In the genomic region with DNA sequence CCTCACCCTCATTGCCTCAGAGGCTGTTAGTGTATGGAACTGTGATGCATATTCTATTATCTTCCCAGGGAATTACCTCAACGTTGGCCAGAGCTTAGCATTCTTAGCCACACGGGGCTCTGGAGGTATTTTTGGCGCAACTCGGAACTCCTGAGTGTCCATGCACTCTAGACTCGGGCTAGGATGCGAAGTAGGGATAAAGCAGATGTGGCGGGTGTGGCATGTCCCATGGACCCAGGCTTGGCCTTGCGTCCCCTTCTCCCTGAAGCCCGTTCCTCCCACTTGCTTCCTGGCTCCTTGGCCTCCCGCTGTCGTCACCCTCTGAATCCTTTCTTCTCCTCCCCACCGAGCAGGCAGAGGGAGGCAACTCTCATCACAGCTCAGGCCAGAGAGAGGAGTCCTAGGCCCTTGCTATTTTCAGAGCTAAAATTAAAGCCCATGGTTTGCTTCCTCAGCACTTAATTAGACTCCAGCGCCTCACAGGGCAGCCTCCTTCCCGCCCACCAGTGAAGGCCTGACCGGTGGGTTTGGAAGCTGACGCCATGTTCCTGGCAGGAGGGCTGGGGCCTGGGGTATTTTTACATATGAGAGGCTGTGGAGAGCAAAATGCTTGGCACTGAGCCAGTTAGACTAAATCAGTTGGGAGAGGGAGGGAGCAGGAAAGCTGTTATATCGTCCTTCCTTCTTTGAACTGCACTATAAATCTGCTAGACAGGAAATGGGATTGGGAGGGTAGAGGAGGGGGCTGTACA, we compare ENCODE assay signal across 1 cellular context.
TF ChIP-seq lines count a peak whose summit lies in the region.

No MANE protein-coding gene starts in this region.

TF ChIP-seq in WTC11, 78 proteins besides CTCF, POLR2A, EP300 and RAD21 (continued from another document):
- TF ChIP-seq, protein P1, sequence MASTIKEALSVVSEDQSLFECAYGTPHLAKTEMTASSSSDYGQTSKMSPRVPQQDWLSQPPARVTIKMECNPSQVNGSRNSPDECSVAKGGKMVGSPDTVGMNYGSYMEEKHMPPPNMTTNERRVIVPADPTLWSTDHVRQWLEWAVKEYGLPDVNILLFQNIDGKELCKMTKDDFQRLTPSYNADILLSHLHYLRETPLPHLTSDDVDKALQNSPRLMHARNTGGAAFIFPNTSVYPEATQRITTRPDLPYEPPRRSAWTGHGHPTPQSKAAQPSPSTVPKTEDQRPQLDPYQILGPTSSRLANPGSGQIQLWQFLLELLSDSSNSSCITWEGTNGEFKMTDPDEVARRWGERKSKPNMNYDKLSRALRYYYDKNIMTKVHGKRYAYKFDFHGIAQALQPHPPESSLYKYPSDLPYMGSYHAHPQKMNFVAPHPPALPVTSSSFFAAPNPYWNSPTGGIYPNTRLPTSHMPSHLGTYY (CRISPR knock-in tag; IDR thresholded peaks at IDR 0.05): no peak
- no peak for TF ChIP-seq ZNF121 (CRISPR knock-in tag; IDR thresholded peaks at IDR 0.05)
- no peak for TF ChIP-seq RELA (CRISPR knock-in tag; IDR thresholded peaks at IDR 0.05; ENCODE audit: borderline replicate concordance)
- TF ChIP-seq, protein P2, sequence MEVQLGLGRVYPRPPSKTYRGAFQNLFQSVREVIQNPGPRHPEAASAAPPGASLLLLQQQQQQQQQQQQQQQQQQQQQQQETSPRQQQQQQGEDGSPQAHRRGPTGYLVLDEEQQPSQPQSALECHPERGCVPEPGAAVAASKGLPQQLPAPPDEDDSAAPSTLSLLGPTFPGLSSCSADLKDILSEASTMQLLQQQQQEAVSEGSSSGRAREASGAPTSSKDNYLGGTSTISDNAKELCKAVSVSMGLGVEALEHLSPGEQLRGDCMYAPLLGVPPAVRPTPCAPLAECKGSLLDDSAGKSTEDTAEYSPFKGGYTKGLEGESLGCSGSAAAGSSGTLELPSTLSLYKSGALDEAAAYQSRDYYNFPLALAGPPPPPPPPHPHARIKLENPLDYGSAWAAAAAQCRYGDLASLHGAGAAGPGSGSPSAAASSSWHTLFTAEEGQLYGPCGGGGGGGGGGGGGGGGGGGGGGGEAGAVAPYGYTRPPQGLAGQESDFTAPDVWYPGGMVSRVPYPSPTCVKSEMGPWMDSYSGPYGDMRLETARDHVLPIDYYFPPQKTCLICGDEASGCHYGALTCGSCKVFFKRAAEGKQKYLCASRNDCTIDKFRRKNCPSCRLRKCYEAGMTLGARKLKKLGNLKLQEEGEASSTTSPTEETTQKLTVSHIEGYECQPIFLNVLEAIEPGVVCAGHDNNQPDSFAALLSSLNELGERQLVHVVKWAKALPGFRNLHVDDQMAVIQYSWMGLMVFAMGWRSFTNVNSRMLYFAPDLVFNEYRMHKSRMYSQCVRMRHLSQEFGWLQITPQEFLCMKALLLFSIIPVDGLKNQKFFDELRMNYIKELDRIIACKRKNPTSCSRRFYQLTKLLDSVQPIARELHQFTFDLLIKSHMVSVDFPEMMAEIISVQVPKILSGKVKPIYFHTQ (CRISPR knock-in tag; IDR thresholded peaks at IDR 0.05): no peak
- TF ChIP-seq, protein P3, sequence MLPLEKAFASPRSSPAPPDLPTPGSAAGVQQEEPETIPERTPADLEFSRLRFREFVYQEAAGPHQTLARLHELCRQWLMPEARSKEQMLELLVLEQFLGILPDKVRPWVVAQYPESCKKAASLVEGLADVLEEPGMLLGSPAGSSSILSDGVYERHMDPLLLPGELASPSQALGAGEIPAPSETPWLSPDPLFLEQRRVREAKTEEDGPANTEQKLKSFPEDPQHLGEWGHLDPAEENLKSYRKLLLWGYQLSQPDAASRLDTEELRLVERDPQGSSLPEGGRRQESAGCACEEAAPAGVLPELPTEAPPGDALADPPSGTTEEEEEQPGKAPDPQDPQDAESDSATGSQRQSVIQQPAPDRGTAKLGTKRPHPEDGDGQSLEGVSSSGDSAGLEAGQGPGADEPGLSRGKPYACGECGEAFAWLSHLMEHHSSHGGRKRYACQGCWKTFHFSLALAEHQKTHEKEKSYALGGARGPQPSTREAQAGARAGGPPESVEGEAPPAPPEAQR (CRISPR knock-in tag; IDR thresholded peaks at IDR 0.05): no peak
- no peak for TF ChIP-seq ZNF317 (CRISPR knock-in tag; IDR thresholded peaks at IDR 0.05; ENCODE audit: borderline replicate concordance, low read depth)
- TF ChIP-seq, protein P4, sequence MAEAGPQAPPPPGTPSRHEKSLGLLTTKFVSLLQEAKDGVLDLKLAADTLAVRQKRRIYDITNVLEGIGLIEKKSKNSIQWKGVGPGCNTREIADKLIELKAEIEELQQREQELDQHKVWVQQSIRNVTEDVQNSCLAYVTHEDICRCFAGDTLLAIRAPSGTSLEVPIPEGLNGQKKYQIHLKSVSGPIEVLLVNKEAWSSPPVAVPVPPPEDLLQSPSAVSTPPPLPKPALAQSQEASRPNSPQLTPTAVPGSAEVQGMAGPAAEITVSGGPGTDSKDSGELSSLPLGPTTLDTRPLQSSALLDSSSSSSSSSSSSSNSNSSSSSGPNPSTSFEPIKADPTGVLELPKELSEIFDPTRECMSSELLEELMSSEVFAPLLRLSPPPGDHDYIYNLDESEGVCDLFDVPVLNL (CRISPR knock-in tag; IDR thresholded peaks at IDR 0.05; ENCODE audit: borderline replicate concordance, low read depth): no peak
